ENCODE assay signal across 16 cellular contexts in the genomic region with DNA sequence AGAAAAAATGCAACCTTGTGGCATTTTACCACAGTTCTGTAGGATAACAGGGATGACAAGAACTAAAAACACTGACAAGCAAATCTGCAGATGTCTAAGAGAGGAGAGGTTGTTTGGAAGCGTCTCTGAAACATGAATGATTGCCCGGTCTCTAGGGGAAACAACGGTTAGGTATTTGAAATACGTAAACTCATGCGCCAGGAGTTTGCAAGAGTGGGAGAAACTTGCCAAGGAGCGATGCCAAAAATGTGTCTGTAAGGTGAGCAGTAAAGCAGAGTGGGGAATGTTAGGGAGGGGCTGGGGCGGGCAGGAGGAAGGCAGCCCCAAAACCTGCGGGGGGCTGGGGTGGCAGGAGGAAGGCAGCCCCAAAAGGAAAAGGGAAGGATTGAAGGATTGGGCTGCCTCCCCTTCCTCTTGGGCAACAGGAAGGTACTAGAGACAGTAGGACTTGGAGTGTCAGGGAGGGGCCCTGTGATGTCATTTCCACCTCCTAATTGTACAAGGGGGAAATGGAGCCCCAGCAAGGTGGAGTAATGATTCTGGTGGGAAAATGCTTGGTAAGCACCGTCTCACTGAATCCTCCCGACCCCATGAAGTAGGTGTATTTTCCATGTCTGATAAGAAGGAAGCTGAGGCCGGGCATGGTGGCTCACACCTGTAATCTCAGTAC. TPM values are rescaled to one million over a fixed set of nuclear protein-coding genes. Genes with fewer than 3 reads are reported as not detected.
A peak's percentile ranks its signal among the peaks of the same experiment; 100 is the strongest.
DNase-seq lines count a peak whose midpoint lies in the region; ATAC-seq and TF ChIP-seq lines count a peak whose summit lies in the region.
"Had no signal": no experiment of that assay in that cellular context is flagged by ENCODE, and none has a peak within 500 bp of the region (broad histone marks: within the 10 kb centered on the region; RNA-seq: fewer than 3 reads in every experiment).

No MANE protein-coding gene starts in this region.

- H3K27ac ChIP-seq in lung (ENCODE audit: low read depth in 1 of 2, low read length in 1 of 2): peak overlapping the region; percentile 59 to 69
- H3K27ac ChIP-seq in thymus (ENCODE audit: low read depth): peak overlapping the region; percentile 71
- H3K27ac ChIP-seq: SK-N-MC had no signal

- H3K4me3 ChIP-seq in fibroblast of mammary gland (ENCODE audit: control insufficient read depth, low read depth, low read length) (no peak overlapping the region), lung (no peak overlapping the region), thymus (ENCODE audit: low read length) (no peak overlapping the region)
- H3K4me3 ChIP-seq: breast epithelium, GM12878, SK-N-MC had no signal

- TF ChIP-seq CTCF in fibroblast of mammary gland (conservative IDR thresholded peaks at IDR 0.05; ENCODE audit: control insufficient read depth, insufficient read depth, low read depth, low read length) (no peak), lung (IDR thresholded peaks at IDR 0.05; ENCODE audit: control extremely low read depth, extremely low read depth) (no peak)

- H3K9me3 ChIP-seq in lung (ENCODE audit: control insufficient read depth in 2 of 2, insufficient read depth in 1 of 2, low read length in 1 of 2) (no peaks in the 10 kb centered on the region), thymus (ENCODE audit: control insufficient read depth) (peaks cover 1% of the 10 kb centered on the region)
- H3K9me3 ChIP-seq: breast epithelium had no signal

- peak; percentile 37 for ATAC-seq in lung (ENCODE audit: insufficient read depth, low FRiP score)
- ATAC-seq in GM19351 (IDR thresholded peaks at IDR 0.05; ENCODE audit: unreplicated experiment): no peak
- no peak for ATAC-seq in HG02938 (IDR thresholded peaks at IDR 0.05; ENCODE audit: unreplicated experiment)
- ATAC-seq: GM12878 had no signal

- H3K4me1 ChIP-seq in lung (ENCODE audit: control insufficient read depth in 2 of 2, insufficient read depth in 2 of 2, low read length in 2 of 2) (peaks cover 0 to 4% of the 10 kb centered on the region in 2 donors), thymus (ENCODE audit: control insufficient read depth, insufficient read depth, low read length) (no peaks in the 10 kb centered on the region)
- H3K4me1 ChIP-seq: breast epithelium had no signal

- 58 to 71% methylated on average over 11 of the region's 11 CpGs for WGBS in lung, 2 donors
- WGBS in thymus: 86% methylated on average over 11 of the region's 11 CpGs

- peak; percentile 56 for DNase-seq in amniotic epithelial cell (ENCODE audit: low read depth)
- DNase-seq in fibroblast of mammary gland (ENCODE audit: low read depth): peak; percentile 11
- DNase-seq in lung (ENCODE audit: low spot score): peak; percentile 37
- no peak for DNase-seq in NCI-H446 treated with DMSO at 0.1 percent for 48 hours (lab: John Stamatoyannopoulos, UW)
- DNase-seq in islet precursor cell: no peak
- DNase-seq: activated CD4-positive, alpha-beta T cell treated with anti-CD3 and anti-CD28 coated beads, Interleukin-2, amount 10 ng/mL, durations not matched to agents 7 days and 5 days; activated T-cell treated with anti-CD3 and anti-CD28 coated beads, Interleukin-2, amount 50 U/mL, for 1 hour; AML-193; Calu3; NCI-H1694 treated with DMSO at 0.1 percent for 48 hours had no signal

- no peaks in the 10 kb centered on the region for H3K27me3 ChIP-seq in lung (ENCODE audit: control insufficient read depth, insufficient read depth)
- H3K27me3 ChIP-seq in thymus (ENCODE audit: control insufficient read depth, insufficient read depth): no peaks in the 10 kb centered on the region
- H3K27me3 ChIP-seq: breast epithelium had no signal

- no peaks in the 10 kb centered on the region for H3K36me3 ChIP-seq in lung (ENCODE audit: control insufficient read depth in 2 of 2, insufficient read depth in 2 of 2, low read length in 2 of 2)
- no peaks in the 10 kb centered on the region for H3K36me3 ChIP-seq in thymus (ENCODE audit: control insufficient read depth, insufficient read depth)
- H3K36me3 ChIP-seq: breast epithelium had no signal

RNA-seq across cellular contexts. Expression of gene PLEKHA1, which starts 33.2 kb away (rescaled TPM):
- total RNA-seq in lung: 10 to 100 TPM; 33.5 to 73.2 TPM
- polyA plus RNA-seq in lung (10 to 100 TPM; 18.9 to 23.0 TPM), thymus (28.2 TPM)

Comparison
In these comparisons a context has a peak if more than half of its experiments do, and no peak if none do; other contexts are left out.
1. DNase-seq: peak in amniotic epithelial cell (single experiment), fibroblast of mammary gland (single experiment) and lung (single experiment); none in NCI-H446 treated with DMSO at 0.1 percent for 48 hours (single experiment) and islet precursor cell (single experiment).